ENCODE assay signal across 8 cellular contexts in genomic region chr4:81913427-81913878, GRCh38.
DNase-seq lines count a peak whose midpoint lies in the region; ATAC-seq and TF ChIP-seq lines count a peak whose summit lies in the region.

No MANE protein-coding gene starts in this region.

- peaks cover 38% of the 10 kb centered on the region for H3K4me1 Mint-ChIP-seq in Caco-2 (ENCODE audit: low read depth, unreplicated experiment)

- no TSS peak for BruUV-seq in Caco-2 (replicated peaks; lab: Mats Ljungman, UMichigan)

- H3K27me3 ChIP-seq in Caco-2 (replicated peaks; ENCODE audit: control insufficient read depth, insufficient read depth, low read length), result no peaks in the 10 kb centered on the region

- ATAC-seq in GM19438 (IDR thresholded peaks at IDR 0.05; ENCODE audit: low read depth, unreplicated experiment) (peak; percentile 78), HG03521 (IDR thresholded peaks at IDR 0.05; ENCODE audit: unreplicated experiment) (peak; percentile 80)

- no peak overlapping the region for H3K4me3 Mint-ChIP-seq in Caco-2 (ENCODE audit: unreplicated experiment)

- POLR2A ChIA-PET in Caco-2 (lab: Charles Lee), result no interaction called here

- peaks cover 10% of the 10 kb centered on the region for H3K4me1 ChIP-seq in Caco-2

- intact Hi-C loops in Caco-2 (cut with micrococcal nuclease; ENCODE audit: unreplicated experiment), result no loop called here

- DNase-seq in Caco-2 (peak; percentile 57 to 58), SKM-1 treated with dmso at 0.1 percent for 144 hours (lab: John Stamatoyannopoulos, UW; ENCODE audit: unreplicated experiment) (peak; percentile 72), iPS-NIHi7 (ENCODE audit: extremely low spot score) (peak; percentile 93), NCI-H1105 treated with DMSO at 0.1 percent for 48 hours (lab: John Stamatoyannopoulos, UW) (no peak)
- peak; percentile 9 for DNase-seq in activated naive CD8-positive, alpha-beta T cell treated with anti-CD3 and anti-CD28 coated beads, Interleukin-2, amount 50 U/mL, for 16 hours (ENCODE audit: low read depth, low spot score)
- DNase-seq in stimulated activated CD4-positive, alpha-beta T cell treated with anti-CD3 and anti-CD28 coated beads, Interleukin-4, amount 100 ng/mL, for 4 hours, result peak; percentile 31 to 34

- H3K9me3 ChIP-seq in Caco-2, result no peaks in the 10 kb centered on the region

- no peak overlapping the region for H3K27ac Mint-ChIP-seq in Caco-2 (ENCODE audit: unreplicated experiment)

- CTCF ChIA-PET in Caco-2 (lab: Charles Lee), result interaction anchor here (0.6 to 0.7 kb wide), 2 partner anchors 131 to 443 kb away, joined by 3 read pairs; no protein-coding TSS in a partner anchor

- no peaks in the 10 kb centered on the region for H3K36me3 Mint-ChIP-seq in Caco-2 (ENCODE audit: insufficient read depth, unreplicated experiment)

- TF ChIP-seq CTCF in Caco-2 (IDR thresholded peaks at IDR 0.05; ENCODE audit: insufficient read depth in 1 of 2, low read depth in 1 of 2, low read length in 1 of 2, severe bottlenecking in 1 of 2, unreplicated experiment in 1 of 2), result peak; percentile 30 to 42

- H3K27me3 Mint-ChIP-seq in Caco-2 (ENCODE audit: insufficient read depth, unreplicated experiment), result no peaks in the 10 kb centered on the region

- H3K9me3 Mint-ChIP-seq in Caco-2 (ENCODE audit: unreplicated experiment), result no peaks in the 10 kb centered on the region

- no peak overlapping the region for H3K4me3 ChIP-seq in Caco-2 (ENCODE audit: low read depth, low read length)

- H3K36me3 ChIP-seq in Caco-2 (ENCODE audit: control insufficient read depth, insufficient read depth, low read length), result no peaks in the 10 kb centered on the region
